21 cellular contexts compared by ENCODE assay signal in genomic region chr22:27786253-27786898, GRCh38. TPM values are rescaled to one million over a fixed set of nuclear protein-coding genes. Genes with fewer than 3 reads are reported as not detected.
DNase-seq lines count a peak whose midpoint lies in the region; ATAC-seq, FAIRE-seq and TF ChIP-seq lines count a peak whose summit lies in the region.
"Had no signal": no experiment of that assay in that cellular context is flagged by ENCODE, and none has a peak within 500 bp of the region (broad histone marks: within the 10 kb centered on the region; RNA-seq: fewer than 3 reads in every experiment).

No MANE protein-coding gene starts in this region.

- H3K9me3 ChIP-seq in heart left ventricle (no peaks in the 10 kb centered on the region), osteoblast (ENCODE audit: low read depth, low read length) (no peaks in the 10 kb centered on the region)
- H3K9me3 ChIP-seq: breast epithelium had no signal

- H3K79me2 ChIP-seq in osteoblast (ENCODE audit: insufficient read depth, low read length): no peaks in the 10 kb centered on the region

- no peaks in the 10 kb centered on the region for H3K27me3 ChIP-seq in heart left ventricle
- H3K27me3 ChIP-seq in osteoblast (ENCODE audit: insufficient read depth, low read length): peaks cover 14% of the 10 kb centered on the region
- H3K27me3 ChIP-seq: breast epithelium, foreskin keratinocyte had no signal

- CTCF ChIA-PET in activated CD4-positive, alpha-beta T cell treated with anti-CD3 and anti-CD28 coated beads for 36 hours (lab: Charles Lee): no interaction called here

- peak; percentile 54 for DNase-seq in astrocyte of the hippocampus (ENCODE audit: low read depth, low spot score)
- DNase-seq in heart left ventricle: peak in 1 of 5 donors; percentile 39
- peak; percentile 23 for DNase-seq in osteoblast (ENCODE audit: insufficient read length, low spot score, missing footprints)
- no peak for DNase-seq in urothelium cell line (ENCODE audit: low spot score)
- no peak for DNase-seq in activated CD4-positive, alpha-beta T cell treated with anti-CD3 and anti-CD28 coated beads for 36 hours
- DNase-seq: activated CD4-positive, alpha-beta T cell treated with anti-CD3 and anti-CD28 coated beads for 4 hours; foreskin keratinocyte; GM23248; kidney glomerular epithelial cell; NCI-H1436 treated with DMSO at 0.1 percent for 48 hours; NCI-H2171; NCI-H69; retina; T-cell had no signal

- no peak overlapping the region for H3K4me2 ChIP-seq in osteoblast (ENCODE audit: insufficient read depth, low read length)

- TF ChIP-seq POLR2A in heart left ventricle (IDR thresholded peaks at IDR 0.05): no peak

- H3K27me3 Mint-ChIP-seq in activated CD4-positive, alpha-beta T cell treated with anti-CD3 and anti-CD28 coated beads for 36 hours: peaks cover 10% of the 10 kb centered on the region

- intact Hi-C loops in heart left ventricle (cut with DNase I): loop anchor here in 1 of 10 donors (10.0 kb wide), 1 partner anchor 62 kb away; no protein-coding TSS in a partner anchor
- intact Hi-C loops in activated CD4-positive, alpha-beta T cell treated with anti-CD3 and anti-CD28 coated beads for 36 hours (cut with DNase I, micrococcal nuclease): no loop called here

- H4K20me1 ChIP-seq in osteoblast (ENCODE audit: insufficient read depth, low read length): no peaks in the 10 kb centered on the region

- H3K4me1 ChIP-seq in heart left ventricle (peaks cover 0 to 51% (median 9%) of the 10 kb centered on the region in 12 donors), osteoblast (ENCODE audit: insufficient read depth, low read length) (no peaks in the 10 kb centered on the region)
- H3K4me1 ChIP-seq: breast epithelium, foreskin keratinocyte had no signal

- H3K4me3 ChIP-seq in heart left ventricle: peak overlapping the region in 1 of 12 donors; percentile 39
- H3K4me3 ChIP-seq in osteoblast (ENCODE audit: insufficient read depth, low read length): no peak overlapping the region
- H3K4me3 ChIP-seq: breast epithelium, GM23248 had no signal

- peak overlapping the region in 9 of 12 donors; percentile 10 to 68 (median 48) for H3K27ac ChIP-seq in heart left ventricle
- H3K27ac ChIP-seq in osteoblast (ENCODE audit: low read depth, low read length): no peak overlapping the region
- H3K27ac ChIP-seq: breast epithelium, foreskin keratinocyte had no signal

- TF ChIP-seq CTCF in heart left ventricle (IDR thresholded peaks at IDR 0.05): no peak
- no peak for TF ChIP-seq CTCF in osteoblast (IDR thresholded peaks at IDR 0.05; ENCODE audit: extremely low read depth, low read depth, low read length)

- no peak overlapping the region for H3K27ac Mint-ChIP-seq in activated CD4-positive, alpha-beta T cell treated with anti-CD3 and anti-CD28 coated beads for 36 hours
- H3K27ac Mint-ChIP-seq: activated naive CD8-positive, alpha-beta T cell; IgD-negative memory B cell; T-cell had no signal

- POLR2A ChIA-PET in activated CD4-positive, alpha-beta T cell treated with anti-CD3 and anti-CD28 coated beads for 36 hours (lab: Charles Lee): no interaction called here

- ATAC-seq in heart left ventricle (peak in 2 of 4 donors; percentile 11 to 25), HG03469 (IDR thresholded peaks at IDR 0.05; ENCODE audit: unreplicated experiment) (no peak), HG03108 (IDR thresholded peaks at IDR 0.05; ENCODE audit: unreplicated experiment) (no peak)
- ATAC-seq in activated CD4-positive, alpha-beta T cell treated with anti-CD3 and anti-CD28 coated beads for 36 hours: no peak
- ATAC-seq: foreskin keratinocyte, T-cell had no signal

- H3K36me3 ChIP-seq in heart left ventricle (no peaks in the 10 kb centered on the region), osteoblast (ENCODE audit: insufficient read depth, low read length) (no peaks in the 10 kb centered on the region)
- H3K36me3 ChIP-seq: breast epithelium had no signal

- H3K4me3 Mint-ChIP-seq in activated CD4-positive, alpha-beta T cell treated with anti-CD3 and anti-CD28 coated beads for 36 hours: no peak overlapping the region
- H3K4me3 Mint-ChIP-seq: activated naive CD8-positive, alpha-beta T cell; IgD-negative memory B cell; T-cell had no signal

- H3K4me1 Mint-ChIP-seq in activated CD4-positive, alpha-beta T cell treated with anti-CD3 and anti-CD28 coated beads for 36 hours: no peaks in the 10 kb centered on the region

- no peaks in the 10 kb centered on the region for H3K9me3 Mint-ChIP-seq in activated CD4-positive, alpha-beta T cell treated with anti-CD3 and anti-CD28 coated beads for 36 hours (ENCODE audit: low read depth)
- H3K9me3 Mint-ChIP-seq: T-cell had no signal

- peak; percentile 59 for FAIRE-seq in urothelium cell line (lab: Jason Lieb, UNC)
- FAIRE-seq: GM12891, TTC549 had no signal

- no peak overlapping the region for H2AFZ ChIP-seq in osteoblast (ENCODE audit: low read length)
- H2AFZ ChIP-seq: GM23248 had no signal

- 69 to 82% (median 75%) methylated on average over 15 of the region's 15 CpGs for WGBS in heart left ventricle, 4 donors

- no peaks in the 10 kb centered on the region for H3K36me3 Mint-ChIP-seq in activated CD4-positive, alpha-beta T cell treated with anti-CD3 and anti-CD28 coated beads for 36 hours (ENCODE audit: low read depth)
- H3K36me3 Mint-ChIP-seq: activated naive CD8-positive, alpha-beta T cell; T-cell had no signal

RNA-seq across cellular contexts. Expression of gene MN1, which starts 15.2 kb away (rescaled TPM):
- 10 to 100 TPM in 1 of 9 donors, 1 to 10 TPM in 8; 4.2 to 10.3 (median 5.5) TPM for total RNA-seq in heart left ventricle
- 1 to 10 TPM; 1.7 to 3.9 TPM for polyA plus RNA-seq in heart left ventricle
- 4.7 and 6.2 TPM in 2 replicates for total RNA-seq in osteoblast
- total RNA-seq in activated CD4-positive, alpha-beta T cell treated with anti-CD3 and anti-CD28 coated beads for 36 hours: under 1 TPM; 0.05 to 0.12 TPM
- polyA plus RNA-seq: IgD-negative memory B cell had no signal

Comparison
In these comparisons a context has a peak if more than half of its experiments do, and no peak if none do; other contexts are left out.
1. DNase-seq: peak in astrocyte of the hippocampus (single experiment) and osteoblast (single experiment); none in urothelium cell line (single experiment) and activated CD4-positive, alpha-beta T cell treated with anti-CD3 and anti-CD28 coated beads for 36 hours (single experiment).